1 cellular context compared by ENCODE assay signal in the genomic region with DNA sequence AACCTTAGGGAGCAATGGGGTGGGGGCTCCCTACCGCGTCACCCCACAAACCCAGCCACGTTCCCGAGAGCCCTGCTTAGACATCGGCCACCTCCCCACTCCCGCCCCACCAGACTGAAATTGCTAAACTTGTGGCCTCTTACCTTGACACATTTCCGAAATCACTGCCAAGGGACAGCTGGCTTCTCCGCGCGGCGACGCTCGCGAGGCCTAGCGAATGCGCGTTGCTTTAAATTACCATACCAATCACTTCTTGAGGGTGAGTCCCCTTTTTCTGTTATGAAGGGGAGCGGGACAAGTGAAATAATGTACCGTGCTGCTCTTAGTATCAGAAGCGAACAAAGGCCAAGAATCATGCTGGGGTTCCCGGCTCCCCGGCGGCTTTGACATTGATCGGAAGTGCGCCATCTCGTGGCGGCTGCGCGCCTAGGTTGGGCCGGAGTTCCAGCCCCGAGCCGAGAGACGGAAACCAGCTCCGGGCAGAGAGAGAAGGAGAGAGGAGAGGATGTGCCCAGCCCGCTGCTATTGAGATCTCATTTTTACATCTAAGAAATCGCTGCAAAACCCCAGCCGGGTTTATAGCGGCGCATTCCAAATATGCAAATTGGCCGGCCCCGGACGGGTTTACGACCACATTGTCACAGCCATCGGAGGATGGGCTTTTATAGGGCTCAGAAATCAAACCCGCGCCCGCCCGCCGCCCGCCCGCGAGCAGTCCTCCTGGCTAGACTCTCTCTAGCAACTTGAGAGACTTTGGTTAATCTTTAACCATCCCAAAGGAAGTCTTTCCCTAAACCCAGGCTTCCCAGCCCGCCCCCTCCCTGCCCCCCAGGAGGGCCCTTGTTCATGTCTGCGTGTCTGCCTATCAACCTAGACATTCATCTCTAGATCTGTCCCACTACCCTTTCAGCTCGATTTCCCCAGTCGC.
A peak's percentile ranks its signal among the peaks of the same experiment; 100 is the strongest.
TF ChIP-seq lines count a peak whose summit lies in the region.

No MANE protein-coding gene starts in this region.

TF ChIP-seq in HepG2, 621 proteins besides CTCF, POLR2A, EP300 and RAD21 (continued from another document and continues in another):
- TF ChIP-seq, protein P1, sequence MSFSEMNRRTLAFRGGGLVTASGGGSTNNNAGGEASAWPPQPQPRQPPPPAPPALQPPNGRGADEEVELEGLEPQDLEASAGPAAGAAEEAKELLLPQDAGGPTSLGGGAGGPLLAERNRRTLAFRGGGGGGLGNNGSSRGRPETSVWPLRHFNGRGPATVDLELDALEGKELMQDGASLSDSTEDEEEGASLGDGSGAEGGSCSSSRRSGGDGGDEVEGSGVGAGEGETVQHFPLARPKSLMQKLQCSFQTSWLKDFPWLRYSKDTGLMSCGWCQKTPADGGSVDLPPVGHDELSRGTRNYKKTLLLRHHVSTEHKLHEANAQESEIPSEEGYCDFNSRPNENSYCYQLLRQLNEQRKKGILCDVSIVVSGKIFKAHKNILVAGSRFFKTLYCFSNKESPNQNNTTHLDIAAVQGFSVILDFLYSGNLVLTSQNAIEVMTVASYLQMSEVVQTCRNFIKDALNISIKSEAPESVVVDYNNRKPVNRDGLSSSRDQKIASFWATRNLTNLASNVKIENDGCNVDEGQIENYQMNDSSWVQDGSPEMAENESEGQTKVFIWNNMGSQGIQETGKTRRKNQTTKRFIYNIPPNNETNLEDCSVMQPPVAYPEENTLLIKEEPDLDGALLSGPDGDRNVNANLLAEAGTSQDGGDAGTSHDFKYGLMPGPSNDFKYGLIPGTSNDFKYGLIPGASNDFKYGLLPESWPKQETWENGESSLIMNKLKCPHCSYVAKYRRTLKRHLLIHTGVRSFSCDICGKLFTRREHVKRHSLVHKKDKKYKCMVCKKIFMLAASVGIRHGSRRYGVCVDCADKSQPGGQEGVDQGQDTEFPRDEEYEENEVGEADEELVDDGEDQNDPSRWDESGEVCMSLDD (CRISPR knock-in tag; IDR thresholded peaks at IDR 0.05; ENCODE audit: borderline replicate concordance), result 0 out of 2 replicates have a peak, but pooled peaks have one; percentile 44
- TF ChIP-seq, protein P2, sequence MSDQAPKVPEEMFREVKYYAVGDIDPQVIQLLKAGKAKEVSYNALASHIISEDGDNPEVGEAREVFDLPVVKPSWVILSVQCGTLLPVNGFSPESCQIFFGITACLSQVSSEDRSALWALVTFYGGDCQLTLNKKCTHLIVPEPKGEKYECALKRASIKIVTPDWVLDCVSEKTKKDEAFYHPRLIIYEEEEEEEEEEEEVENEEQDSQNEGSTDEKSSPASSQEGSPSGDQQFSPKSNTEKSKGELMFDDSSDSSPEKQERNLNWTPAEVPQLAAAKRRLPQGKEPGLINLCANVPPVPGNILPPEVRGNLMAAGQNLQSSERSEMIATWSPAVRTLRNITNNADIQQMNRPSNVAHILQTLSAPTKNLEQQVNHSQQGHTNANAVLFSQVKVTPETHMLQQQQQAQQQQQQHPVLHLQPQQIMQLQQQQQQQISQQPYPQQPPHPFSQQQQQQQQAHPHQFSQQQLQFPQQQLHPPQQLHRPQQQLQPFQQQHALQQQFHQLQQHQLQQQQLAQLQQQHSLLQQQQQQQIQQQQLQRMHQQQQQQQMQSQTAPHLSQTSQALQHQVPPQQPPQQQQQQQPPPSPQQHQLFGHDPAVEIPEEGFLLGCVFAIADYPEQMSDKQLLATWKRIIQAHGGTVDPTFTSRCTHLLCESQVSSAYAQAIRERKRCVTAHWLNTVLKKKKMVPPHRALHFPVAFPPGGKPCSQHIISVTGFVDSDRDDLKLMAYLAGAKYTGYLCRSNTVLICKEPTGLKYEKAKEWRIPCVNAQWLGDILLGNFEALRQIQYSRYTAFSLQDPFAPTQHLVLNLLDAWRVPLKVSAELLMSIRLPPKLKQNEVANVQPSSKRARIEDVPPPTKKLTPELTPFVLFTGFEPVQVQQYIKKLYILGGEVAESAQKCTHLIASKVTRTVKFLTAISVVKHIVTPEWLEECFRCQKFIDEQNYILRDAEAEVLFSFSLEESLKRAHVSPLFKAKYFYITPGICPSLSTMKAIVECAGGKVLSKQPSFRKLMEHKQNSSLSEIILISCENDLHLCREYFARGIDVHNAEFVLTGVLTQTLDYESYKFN (CRISPR knock-in tag; conservative IDR thresholded peaks at IDR 0.05), result no peak
- TF ChIP-seq KAT2B (IDR thresholded peaks at IDR 0.05; ENCODE audit: borderline replicate concordance, low read depth, low read length) (no peak), MTF2 (CRISPR knock-in tag; IDR thresholded peaks at IDR 0.05; ENCODE audit: borderline replicate concordance) (peak; percentile 87; the same call in 1 of the 2 replicates), ZNF703 (CRISPR knock-in tag; IDR thresholded peaks at IDR 0.05; ENCODE audit: borderline replicate concordance) (no peak), PLRG1 (conservative IDR thresholded peaks at IDR 0.05) (no peak), NCOR1 (IDR thresholded peaks at IDR 0.05; ENCODE audit: borderline replicate concordance, low read length) (no peak), GABPA (IDR thresholded peaks at IDR 0.05; ENCODE audit: low read depth, low read length) (no peak), GABPA (CRISPR knock-in tag; IDR thresholded peaks at IDR 0.05; ENCODE audit: low read depth) (no peak), ZNF142 (CRISPR knock-in tag; IDR thresholded peaks at IDR 0.05) (peak; percentile 98), THYN1 (CRISPR knock-in tag; IDR thresholded peaks at IDR 0.05; ENCODE audit: borderline replicate concordance, low read depth) (no peak), SMARCC2 (IDR thresholded peaks at IDR 0.05) (no peak), SNAI1 (CRISPR knock-in tag; IDR thresholded peaks at IDR 0.05; ENCODE audit: borderline replicate concordance) (no peak), ZNF235 (CRISPR knock-in tag; IDR thresholded peaks at IDR 0.05; ENCODE audit: borderline replicate concordance) (no peak), NCOA1 (CRISPR knock-in tag; IDR thresholded peaks at IDR 0.05) (no peak), FOXJ3 (CRISPR knock-in tag; IDR thresholded peaks at IDR 0.05; ENCODE audit: borderline replicate concordance) (no peak), ZNF605 (CRISPR knock-in tag; IDR thresholded peaks at IDR 0.05) (0 out of 2 replicates have a peak, but pooled peaks have one; percentile 15), ZBTB3 (CRISPR knock-in tag; IDR thresholded peaks at IDR 0.05; ENCODE audit: borderline replicate concordance, low read depth) (no peak), ZC3H13 (CRISPR knock-in tag; IDR thresholded peaks at IDR 0.05) (no peak), HMGA1 (CRISPR knock-in tag; conservative IDR thresholded peaks at IDR 0.05) (no peak), ZNF354B (CRISPR knock-in tag; IDR thresholded peaks at IDR 0.05) (no peak), DR1 (CRISPR knock-in tag; IDR thresholded peaks at IDR 0.05) (no peak), ARID3A (IDR thresholded peaks at IDR 0.05; ENCODE audit: low read depth, low read length) (0 out of 2 replicates have a peak, but pooled peaks have one; percentile 13), NFYB (CRISPR knock-in tag; IDR thresholded peaks at IDR 0.05) (no peak), ZIK1 (CRISPR knock-in tag; IDR thresholded peaks at IDR 0.05; ENCODE audit: borderline replicate concordance, low read depth) (no peak), TCF7L2 (IDR thresholded peaks at IDR 0.05; ENCODE audit: low read depth, low read length) (no peak), ZNF891 (CRISPR knock-in tag; IDR thresholded peaks at IDR 0.05) (no peak; the same call in 1 of the 2 replicates), MEIS2 (CRISPR knock-in tag; IDR thresholded peaks at IDR 0.05) (peak; percentile 49; the same call in 1 of the 2 replicates), ZNF550 (CRISPR knock-in tag; IDR thresholded peaks at IDR 0.05; ENCODE audit: borderline replicate concordance) (no peak), ZNF501 (CRISPR knock-in tag; IDR thresholded peaks at IDR 0.05) (peak; percentile 43; the same call in 1 of the 2 replicates), RBM39 (IDR thresholded peaks at IDR 0.05; ENCODE audit: low read depth, low read length, poor library complexity, severe bottlenecking) (peak; percentile 30), ZNF20 (CRISPR knock-in tag; IDR thresholded peaks at IDR 0.05) (no peak), RNF2 (conservative IDR thresholded peaks at IDR 0.05; ENCODE audit: low read depth) (peak; percentile 78), ELF3 (CRISPR knock-in tag; IDR thresholded peaks at IDR 0.05) (no peak; the same call in 1 of the 2 replicates), BCL3 (CRISPR knock-in tag; IDR thresholded peaks at IDR 0.05) (no peak), ZNF747 (CRISPR knock-in tag; IDR thresholded peaks at IDR 0.05; ENCODE audit: borderline replicate concordance) (no peak), ZNF260 (CRISPR knock-in tag; IDR thresholded peaks at IDR 0.05; ENCODE audit: borderline replicate concordance, low read depth) (no peak), PPARG (CRISPR knock-in tag; conservative IDR thresholded peaks at IDR 0.05) (no peak), SCMH1 (CRISPR knock-in tag; IDR thresholded peaks at IDR 0.05; ENCODE audit: borderline replicate concordance) (no peak), ZNF878 (CRISPR knock-in tag; IDR thresholded peaks at IDR 0.05) (0 out of 2 replicates have a peak, but pooled peaks have one; percentile 61), ZNF34 (CRISPR knock-in tag; IDR thresholded peaks at IDR 0.05; ENCODE audit: borderline replicate concordance) (no peak)
- TF ChIP-seq, protein P3, sequence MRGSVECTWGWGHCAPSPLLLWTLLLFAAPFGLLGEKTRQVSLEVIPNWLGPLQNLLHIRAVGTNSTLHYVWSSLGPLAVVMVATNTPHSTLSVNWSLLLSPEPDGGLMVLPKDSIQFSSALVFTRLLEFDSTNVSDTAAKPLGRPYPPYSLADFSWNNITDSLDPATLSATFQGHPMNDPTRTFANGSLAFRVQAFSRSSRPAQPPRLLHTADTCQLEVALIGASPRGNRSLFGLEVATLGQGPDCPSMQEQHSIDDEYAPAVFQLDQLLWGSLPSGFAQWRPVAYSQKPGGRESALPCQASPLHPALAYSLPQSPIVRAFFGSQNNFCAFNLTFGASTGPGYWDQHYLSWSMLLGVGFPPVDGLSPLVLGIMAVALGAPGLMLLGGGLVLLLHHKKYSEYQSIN (CRISPR knock-in tag; IDR thresholded peaks at IDR 0.05; ENCODE audit: borderline replicate concordance), result no peak
- TF ChIP-seq, protein P4, sequence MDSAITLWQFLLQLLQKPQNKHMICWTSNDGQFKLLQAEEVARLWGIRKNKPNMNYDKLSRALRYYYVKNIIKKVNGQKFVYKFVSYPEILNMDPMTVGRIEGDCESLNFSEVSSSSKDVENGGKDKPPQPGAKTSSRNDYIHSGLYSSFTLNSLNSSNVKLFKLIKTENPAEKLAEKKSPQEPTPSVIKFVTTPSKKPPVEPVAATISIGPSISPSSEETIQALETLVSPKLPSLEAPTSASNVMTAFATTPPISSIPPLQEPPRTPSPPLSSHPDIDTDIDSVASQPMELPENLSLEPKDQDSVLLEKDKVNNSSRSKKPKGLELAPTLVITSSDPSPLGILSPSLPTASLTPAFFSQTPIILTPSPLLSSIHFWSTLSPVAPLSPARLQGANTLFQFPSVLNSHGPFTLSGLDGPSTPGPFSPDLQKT (CRISPR knock-in tag; IDR thresholded peaks at IDR 0.05; ENCODE audit: borderline replicate concordance), result no peak
